Comparison of ENCODE assay signal across 1 cellular context in the genomic region with DNA sequence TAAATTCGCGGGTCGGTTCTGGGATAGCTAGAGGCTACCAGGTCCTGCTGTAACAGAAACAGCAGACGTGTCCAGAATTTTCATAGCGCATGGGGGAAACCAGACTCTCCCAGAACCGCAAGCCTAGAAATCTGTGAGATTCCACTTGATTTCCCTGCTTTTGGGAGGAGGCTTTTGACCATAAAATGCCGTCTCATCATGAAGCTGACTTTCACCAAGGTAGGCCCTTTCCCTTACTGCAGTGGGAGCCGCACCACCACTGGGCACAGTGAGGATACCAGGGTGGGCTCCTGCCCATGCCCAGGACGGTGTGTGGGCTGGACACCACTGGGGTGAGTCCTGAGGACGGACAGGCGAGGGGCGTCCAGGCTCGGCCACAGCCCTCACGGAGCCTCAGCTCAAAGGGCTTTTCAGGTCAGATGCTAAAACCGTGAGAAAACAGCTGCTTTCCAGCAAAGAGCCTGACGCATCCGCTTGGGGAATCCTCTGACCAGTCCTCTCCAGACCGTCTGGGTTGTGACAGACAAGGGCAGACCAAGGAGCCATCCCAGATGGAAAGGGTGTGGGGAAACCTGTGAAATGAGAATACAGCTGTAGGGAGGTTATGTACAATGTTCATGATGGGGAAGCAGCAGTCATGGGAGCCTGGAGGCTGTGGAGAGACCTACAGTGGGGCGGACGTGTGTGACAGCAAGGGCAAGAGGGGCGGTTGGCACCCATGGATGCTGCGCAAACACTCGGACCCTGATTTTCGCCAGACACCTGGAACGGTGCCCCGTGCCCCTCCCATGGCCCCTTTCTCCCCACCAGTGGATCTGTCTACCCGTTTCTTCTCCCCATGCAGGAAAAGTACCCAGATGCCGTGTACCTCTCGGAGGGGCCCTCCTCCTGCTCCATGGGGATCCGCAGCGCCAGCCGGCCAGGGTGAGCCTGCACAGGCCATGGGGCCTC.
TF ChIP-seq lines count a peak whose summit lies in the region.

No MANE protein-coding gene starts in this region.

TF ChIP-seq in WTC11, 78 proteins besides CTCF, POLR2A, EP300 and RAD21 (continued from another document):
- TF ChIP-seq ATF2 (CRISPR knock-in tag; IDR thresholded peaks at IDR 0.05; ENCODE audit: borderline replicate concordance, low read depth), result no peak
- TF ChIP-seq ZBTB21 (CRISPR knock-in tag; IDR thresholded peaks at IDR 0.05; ENCODE audit: borderline replicate concordance), result no peak
- TF ChIP-seq, protein P1, sequence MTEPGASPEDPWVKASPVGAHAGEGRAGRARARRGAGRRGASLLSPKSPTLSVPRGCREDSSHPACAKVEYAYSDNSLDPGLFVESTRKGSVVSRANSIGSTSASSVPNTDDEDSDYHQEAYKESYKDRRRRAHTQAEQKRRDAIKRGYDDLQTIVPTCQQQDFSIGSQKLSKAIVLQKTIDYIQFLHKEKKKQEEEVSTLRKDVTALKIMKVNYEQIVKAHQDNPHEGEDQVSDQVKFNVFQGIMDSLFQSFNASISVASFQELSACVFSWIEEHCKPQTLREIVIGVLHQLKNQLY (CRISPR knock-in tag; IDR thresholded peaks at IDR 0.05), result no peak
- no peak for TF ChIP-seq ZNF671 (CRISPR knock-in tag; IDR thresholded peaks at IDR 0.05)
- TF ChIP-seq GTF2I (CRISPR knock-in tag; conservative IDR thresholded peaks at IDR 0.05), result no peak
- TF ChIP-seq, protein P2, sequence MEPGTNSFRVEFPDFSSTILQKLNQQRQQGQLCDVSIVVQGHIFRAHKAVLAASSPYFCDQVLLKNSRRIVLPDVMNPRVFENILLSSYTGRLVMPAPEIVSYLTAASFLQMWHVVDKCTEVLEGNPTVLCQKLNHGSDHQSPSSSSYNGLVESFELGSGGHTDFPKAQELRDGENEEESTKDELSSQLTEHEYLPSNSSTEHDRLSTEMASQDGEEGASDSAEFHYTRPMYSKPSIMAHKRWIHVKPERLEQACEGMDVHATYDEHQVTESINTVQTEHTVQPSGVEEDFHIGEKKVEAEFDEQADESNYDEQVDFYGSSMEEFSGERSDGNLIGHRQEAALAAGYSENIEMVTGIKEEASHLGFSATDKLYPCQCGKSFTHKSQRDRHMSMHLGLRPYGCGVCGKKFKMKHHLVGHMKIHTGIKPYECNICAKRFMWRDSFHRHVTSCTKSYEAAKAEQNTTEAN (CRISPR knock-in tag; IDR thresholded peaks at IDR 0.05), result no peak
- TF ChIP-seq SP1 (CRISPR knock-in tag; conservative IDR thresholded peaks at IDR 0.05), result no peak
- no peak for TF ChIP-seq ETV6 (CRISPR knock-in tag; IDR thresholded peaks at IDR 0.05)
- TF ChIP-seq ATF1 (CRISPR knock-in tag; IDR thresholded peaks at IDR 0.05), result no peak
- no peak for TF ChIP-seq ZNF263 (CRISPR knock-in tag; IDR thresholded peaks at IDR 0.05; ENCODE audit: low read depth)
- TF ChIP-seq MYBL2 (CRISPR knock-in tag; IDR thresholded peaks at IDR 0.05), result no peak
- TF ChIP-seq, protein P3, sequence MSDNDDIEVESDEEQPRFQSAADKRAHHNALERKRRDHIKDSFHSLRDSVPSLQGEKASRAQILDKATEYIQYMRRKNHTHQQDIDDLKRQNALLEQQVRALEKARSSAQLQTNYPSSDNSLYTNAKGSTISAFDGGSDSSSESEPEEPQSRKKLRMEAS (CRISPR knock-in tag; IDR thresholded peaks at IDR 0.05), result no peak
- TF ChIP-seq NFE2L1 (CRISPR knock-in tag; IDR thresholded peaks at IDR 0.05), result no peak
- no peak for TF ChIP-seq NR2C2 (CRISPR knock-in tag; IDR thresholded peaks at IDR 0.05)
TF ChIP-seq in WTC11: peak in this region for 0.
